29 cellular contexts compared by ENCODE assay signal in genomic region chr10:88877298-88877697, GRCh38. TPM values are rescaled to one million over a fixed set of nuclear protein-coding genes. Genes with fewer than 3 reads are reported as not detected.
"Had no signal": no experiment of that assay in that cellular context is flagged by ENCODE, and none has a peak within 500 bp of the region (broad histone marks: within the 10 kb centered on the region; RNA-seq: fewer than 3 reads in every experiment).

No MANE protein-coding gene starts in this region.

- H3K27me3 Mint-ChIP-seq: stimulated activated memory B cell treated with anti-CD40 and anti-IgM and Interleukin-4, amounts not matched to agents 10 μg/mL and 1 μg/mL and 100 μg/mL, for 72 hours had no signal

- H3K27ac ChIP-seq: heart left ventricle, spleen, tibial artery, upper lobe of right lung, vagina had no signal

- H3K36me3 ChIP-seq: heart left ventricle, neutrophil, spleen, tibial artery, upper lobe of right lung, vagina had no signal

- H3K4me3 ChIP-seq: heart left ventricle, spleen, tibial artery, upper lobe of right lung, vagina had no signal

- ATAC-seq: esophagus mucosa; heart left ventricle; left lobe of liver; naive thymus-derived CD4-positive, alpha-beta T cell; sciatic nerve; stimulated activated memory B cell treated with anti-CD40 and anti-IgM and Interleukin-4, amounts not matched to agents 10 μg/mL and 1 μg/mL and 100 μg/mL, for 72 hours; upper lobe of right lung had no signal

- H3K9me3 ChIP-seq: heart left ventricle, neutrophil, spleen, tibial artery, upper lobe of right lung, vagina had no signal

- DNase-seq: effector memory CD4-positive, alpha-beta T cell; heart left ventricle; hippocampal formation; mammary epithelial cell; naive thymus-derived CD4-positive, alpha-beta T cell; nephron progenitor cell; posterior cingulate gyrus; spleen; stimulated activated CD4-positive, alpha-beta T cell treated with anti-CD3 and anti-CD28 coated beads, Interleukin-15, amount 100 ng/mL, for 24 hours; stimulated activated CD4-positive, alpha-beta T cell treated with anti-CD3 and anti-CD28 coated beads, Interleukin-1b, Interleukin-23, amount 100 ng/mL, for 48 hours; stimulated activated CD4-positive, alpha-beta T cell treated with anti-CD3 and anti-CD28 coated beads, Interleukin-4, amount 100 ng/mL, for 24 hours; tibial artery; upper lobe of right lung had no signal

- H3K36me3 Mint-ChIP-seq: stimulated activated memory B cell treated with anti-CD40 and anti-IgM and Interleukin-4, amounts not matched to agents 10 μg/mL and 1 μg/mL and 100 μg/mL, for 72 hours had no signal

- H3K4me3 Mint-ChIP-seq: nephron progenitor cell; stimulated activated memory B cell treated with anti-CD40 and anti-IgM and Interleukin-4, amounts not matched to agents 10 μg/mL and 1 μg/mL and 100 μg/mL, for 72 hours; stimulated activated naive CD8-positive, alpha-beta T cell treated with anti-CD3 and anti-CD28 coated beads, Interleukin-15, Interleukin-2, amounts not matched to agents 100 ng/mL and 50 ng/mL, for 24 hours had no signal

- H3K9me3 Mint-ChIP-seq: nephron progenitor cell; stimulated activated memory B cell treated with anti-CD40 and anti-IgM and Interleukin-4, amounts not matched to agents 10 μg/mL and 1 μg/mL and 100 μg/mL, for 72 hours; stimulated activated naive CD8-positive, alpha-beta T cell treated with anti-CD3 and anti-CD28 coated beads, Interleukin-15, Interleukin-2, amounts not matched to agents 100 ng/mL and 50 ng/mL, for 24 hours had no signal

- H3K27me3 ChIP-seq: neutrophil, spleen, vagina had no signal

- H3K27ac Mint-ChIP-seq: nephron progenitor cell; stimulated activated memory B cell treated with anti-CD40 and anti-IgM and Interleukin-4, amounts not matched to agents 10 μg/mL and 1 μg/mL and 100 μg/mL, for 72 hours; stimulated activated naive CD8-positive, alpha-beta T cell treated with anti-CD3 and anti-CD28 coated beads, Interleukin-15, Interleukin-2, amounts not matched to agents 100 ng/mL and 50 ng/mL, for 24 hours had no signal

- FAIRE-seq: endometrium, frontal cortex, islet of Langerhans had no signal

RNA-seq across cellular contexts. Expression of gene ANKRD22, which starts 25.7 kb away (rescaled TPM):
- total RNA-seq: glomerular endothelial cell, left lobe of liver, osteocyte, pulmonary artery endothelial cell, sciatic nerve, skeletal muscle tissue, temporal lobe had no signal
- polyA plus RNA-seq: fibroblast of lung had no signal
